In genomic region chr21:39390212-39390765, GRCh38 we compare ENCODE assay signal across 1 cellular context.
TF ChIP-seq lines count a peak whose summit lies in the region.

No MANE protein-coding gene starts in this region.

TF ChIP-seq in K562, 482 proteins besides CTCF, POLR2A, EP300 and RAD21:
- no peak for TF ChIP-seq IRF1 (CRISPR knock-in tag; IDR thresholded peaks at IDR 0.05; ENCODE audit: borderline replicate concordance)
- no peak for TF ChIP-seq LARP7 (IDR thresholded peaks at IDR 0.05)
- TF ChIP-seq KLF1 (tag; IDR thresholded peaks at IDR 0.05), result no peak
- no peak for TF ChIP-seq ATF4 (CRISPR knock-in tag; IDR thresholded peaks at IDR 0.05)
- no peak for TF ChIP-seq TARDBP (IDR thresholded peaks at IDR 0.05)
- TF ChIP-seq CTCFL (IDR thresholded peaks at IDR 0.05; ENCODE audit: borderline replicate concordance, insufficient read depth, low read depth, low read length, poor library complexity, severe bottlenecking), result no peak
- TF ChIP-seq BCLAF1 (IDR thresholded peaks at IDR 0.05; ENCODE audit: borderline replicate concordance in 1 of 2, control insufficient read depth in 1 of 2, low read depth in 2 of 2, low read length in 1 of 2), result no peak
- TF ChIP-seq GTF2E2 (tag; IDR thresholded peaks at IDR 0.05), result no peak
